ENCODE assay signal across 21 cellular contexts in genomic region chr2:32617790-32618189, GRCh38.
"Had no signal": no experiment of that assay in that cellular context is flagged by ENCODE, and none has a peak within 500 bp of the region (broad histone marks: within the 10 kb centered on the region; RNA-seq: fewer than 3 reads in every experiment).

No MANE protein-coding gene starts in this region.

- H3K27me3 ChIP-seq: body of pancreas, spleen, tibial artery had no signal

- H3K4me1 ChIP-seq: body of pancreas had no signal

- H3K27ac Mint-ChIP-seq: activated T-cell treated with anti-CD3 and anti-CD28 coated beads, Interleukin-2, amount 50 U/mL, for 24 hours; activated T-helper 17 cell treated with anti-CD3 and anti-CD28 coated beads, Interleukin-2, amount 50 U/mL, for 72 hours; dendritic cell treated with granulocyte-macrophage colony-stimulating factor and Interleukin-4, amounts not matched to agents 40 ng/mL and 50 ng/mL, for 4 days; mesothelial cell of epicardium; natural killer cell; stimulated activated naive CD8-positive, alpha-beta T cell treated with anti-CD3 and anti-CD28 coated beads, Interleukin-15, Interleukin-2, amounts not matched to agents 100 ng/mL and 50 ng/mL, for 24 hours; T-helper 17 cell had no signal

- H3K27me3 Mint-ChIP-seq: activated T-cell treated with anti-CD3 and anti-CD28 coated beads, Interleukin-2, amount 50 U/mL, for 24 hours; activated T-helper 17 cell treated with anti-CD3 and anti-CD28 coated beads, Interleukin-2, amount 50 U/mL, for 72 hours; dendritic cell treated with granulocyte-macrophage colony-stimulating factor and Interleukin-4, amounts not matched to agents 40 ng/mL and 50 ng/mL, for 4 days; stimulated activated naive CD8-positive, alpha-beta T cell treated with anti-CD3 and anti-CD28 coated beads, Interleukin-15, Interleukin-2, amounts not matched to agents 100 ng/mL and 50 ng/mL, for 24 hours; T-helper 17 cell had no signal

- H3K9me3 Mint-ChIP-seq: activated T-cell treated with anti-CD3 and anti-CD28 coated beads, Interleukin-2, amount 50 U/mL, for 24 hours; activated T-helper 17 cell treated with anti-CD3 and anti-CD28 coated beads, Interleukin-2, amount 50 U/mL, for 72 hours; dendritic cell treated with granulocyte-macrophage colony-stimulating factor and Interleukin-4, amounts not matched to agents 40 ng/mL and 50 ng/mL, for 4 days; mesothelial cell of epicardium; natural killer cell; stimulated activated naive CD8-positive, alpha-beta T cell treated with anti-CD3 and anti-CD28 coated beads, Interleukin-15, Interleukin-2, amounts not matched to agents 100 ng/mL and 50 ng/mL, for 24 hours had no signal

- H3K4me1 Mint-ChIP-seq: mesothelial cell of epicardium had no signal

- ATAC-seq: activated T-helper 17 cell treated with anti-CD3 and anti-CD28 coated beads, Interleukin-2, amount 50 U/mL, for 72 hours; body of pancreas; natural killer cell; T-helper 17 cell had no signal

- H3K9me3 ChIP-seq: body of pancreas, left ventricle myocardium inferior, spleen, tibial artery had no signal

- H3K27ac ChIP-seq: body of pancreas, left ventricle myocardium inferior, spleen had no signal

- H3K36me3 Mint-ChIP-seq: natural killer cell had no signal

- DNase-seq: activated CD4-positive, alpha-beta T cell treated with anti-CD3 and anti-CD28 coated beads, Interleukin-2, amount 50 U/mL, for 1 hour; activated CD8-positive, alpha-beta memory T cell treated with anti-CD3 and anti-CD28 coated beads, Interleukin-2, amount 50 U/mL, for 4 hours; activated T-cell treated with anti-CD3 and anti-CD28 coated beads, Interleukin-2, amount 50 U/mL, for 24 hours; anterior cingulate cortex; body of pancreas; effector CD4-positive, alpha-beta T cell; erythroblast; foreskin fibroblast; kidney; left ventricle myocardium inferior; natural killer cell; retina; spleen; stimulated activated CD4-positive, alpha-beta T cell treated with anti-CD3 and anti-CD28 coated beads, Interleukin-4, amount 100 ng/mL, for 24 hours; SW 1271; T-helper 17 cell; tibial artery had no signal

- H3K4me3 ChIP-seq: body of pancreas, left ventricle myocardium inferior, spleen, tibial artery had no signal

- H3K4me3 Mint-ChIP-seq: activated T-cell treated with anti-CD3 and anti-CD28 coated beads, Interleukin-2, amount 50 U/mL, for 24 hours; activated T-helper 17 cell treated with anti-CD3 and anti-CD28 coated beads, Interleukin-2, amount 50 U/mL, for 72 hours; dendritic cell treated with granulocyte-macrophage colony-stimulating factor and Interleukin-4, amounts not matched to agents 40 ng/mL and 50 ng/mL, for 4 days; mesothelial cell of epicardium; natural killer cell; stimulated activated naive CD8-positive, alpha-beta T cell treated with anti-CD3 and anti-CD28 coated beads, Interleukin-15, Interleukin-2, amounts not matched to agents 100 ng/mL and 50 ng/mL, for 24 hours; T-helper 17 cell had no signal
